In the genomic region with DNA sequence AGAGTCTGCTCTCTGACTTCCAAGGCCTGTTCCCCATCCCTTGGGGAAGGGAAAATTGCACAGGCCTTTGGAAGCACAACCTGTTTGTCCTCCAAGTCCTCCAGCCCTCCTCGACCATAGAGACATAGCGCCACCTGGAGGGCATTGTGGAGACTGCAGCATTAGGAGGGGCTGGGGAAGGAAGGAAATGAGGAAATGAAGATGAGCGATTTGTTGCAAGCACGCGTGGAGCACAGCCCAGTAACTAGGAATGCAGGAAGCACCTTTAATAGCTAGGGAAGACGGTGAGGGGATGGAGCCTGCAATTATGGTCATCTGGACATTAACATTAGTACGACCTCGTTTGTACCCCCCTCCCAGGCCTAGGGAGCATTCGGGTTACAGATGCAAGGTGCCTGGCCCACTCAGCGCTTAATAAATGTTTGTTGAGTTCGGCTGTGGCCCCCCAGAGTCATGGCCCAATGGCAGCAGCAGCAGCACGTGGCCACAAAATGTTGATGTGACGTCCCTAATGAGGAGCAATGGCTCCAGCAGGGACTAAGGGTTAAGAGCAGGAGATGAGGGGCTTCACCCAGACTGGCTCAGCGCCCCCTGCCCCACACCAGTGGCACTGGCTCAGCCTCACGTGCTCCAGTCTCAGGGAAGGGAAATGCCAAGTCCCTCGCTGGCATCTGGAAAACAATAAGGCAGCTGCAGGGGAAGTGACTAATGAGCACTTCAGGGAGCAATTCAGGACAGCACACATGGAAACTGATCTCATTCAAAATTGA, we compare ENCODE assay signal across 8 cellular contexts. TPM values are rescaled to one million over a fixed set of nuclear protein-coding genes. Genes with fewer than 3 reads are reported as not detected.
DNase-seq lines count a peak whose midpoint lies in the region; ATAC-seq and TF ChIP-seq lines count a peak whose summit lies in the region.

No MANE protein-coding gene starts in this region.

- peaks cover 19% of the 10 kb centered on the region for H3K4me1 ChIP-seq in OCI-LY3 (ENCODE audit: low read length)
- H3K4me1 ChIP-seq in esophagus muscularis mucosa = peaks cover 11 to 23% (median 20%) of the 10 kb centered on the region in 4 donors

- H3K79me2 ChIP-seq in OCI-LY3 (ENCODE audit: low read length) = no peaks in the 10 kb centered on the region

- 5% methylated on average over 13 of the region's 16 CpGs for WGBS in esophagus muscularis mucosa

- H3K9ac ChIP-seq in OCI-LY3 (ENCODE audit: low read length) = peak overlapping the region; percentile 42; the same call in 1 of the 2 replicates

- H3K9me3 ChIP-seq in OCI-LY3 (ENCODE audit: insufficient read depth, low read length) = no peaks in the 10 kb centered on the region
- no peaks in the 10 kb centered on the region for H3K9me3 ChIP-seq in esophagus muscularis mucosa

- H3K27me3 ChIP-seq in OCI-LY3 (ENCODE audit: low read depth, low read length) (no peaks in the 10 kb centered on the region; the same call in 1 of the 2 replicates), esophagus muscularis mucosa (no peaks in the 10 kb centered on the region)

- intact Hi-C loops in esophagus muscularis mucosa (cut with DNase I) = loop anchor here (1.0 to 5.0 kb wide), 4 partner anchors 117 to 577 kb away; no protein-coding TSS in a partner anchor

- H3K4me2 ChIP-seq in OCI-LY3 (ENCODE audit: low read length) = peak overlapping the region; percentile 82

- peaks cover 10 to 26% (median 18%) of the 10 kb centered on the region in 3 donors for H3K27me3 Mint-ChIP-seq in naive B cell

- H4K20me1 ChIP-seq in OCI-LY3 (ENCODE audit: insufficient read depth, low read length) = no peaks in the 10 kb centered on the region

- H3K4me1 Mint-ChIP-seq in naive B cell = peaks cover 0 to 7% (median 4%) of the 10 kb centered on the region in 3 donors

- H3K4me3 ChIP-seq in OCI-LY3 (ENCODE audit: low read length) (peak overlapping the region; percentile 61), esophagus muscularis mucosa (no peak overlapping the region)

- peak; percentile 89 to 91 for ATAC-seq in naive B cell (ENCODE audit: low read depth in 2 of 2)
- no peak for ATAC-seq in HG03565 (IDR thresholded peaks at IDR 0.05; ENCODE audit: unreplicated experiment)

- DNase-seq in DMS153 treated with DMSO at 0.1 percent for 48 hours (lab: John Stamatoyannopoulos, UW; ENCODE audit: unreplicated experiment) (peak; percentile 92), KBM-7 (peak; percentile 95), activated T-cell treated with anti-CD3 and anti-CD28 coated beads for 4 hours (peak; percentile 80), esophagus muscularis mucosa (ENCODE audit: extremely low spot score) (peak; percentile 97), naive B cell (peak; percentile 77)
- peak; percentile 46 for DNase-seq in stimulated activated CD8-positive, alpha-beta memory T cell treated with anti-CD3 and anti-CD28 coated beads, Interleukin-7, amount 100 ng/mL, for 48 hours (ENCODE audit: extremely low read depth in 1 of 2, low read depth in 1 of 2)

- no peak for TF ChIP-seq POLR2A in esophagus muscularis mucosa (IDR thresholded peaks at IDR 0.05; ENCODE audit: low read depth)

- no peaks in the 10 kb centered on the region for H3K9me3 Mint-ChIP-seq in naive B cell

- no peak overlapping the region for H3K27ac Mint-ChIP-seq in naive B cell

- H3K4me3 Mint-ChIP-seq in naive B cell = no peak overlapping the region

- in situ Hi-C loops in KBM-7 (cut with MboI; ENCODE audit: low pct_unique_long_range_greater_than_20kb, low sequenced_read_pairs) = loop anchor here (25.0 kb wide), 1 partner anchor 282 kb away; no protein-coding TSS in a partner anchor

- H2AFZ ChIP-seq in OCI-LY3 (ENCODE audit: low read depth, low read length) = peak overlapping the region; percentile 81; the same call in 1 of the 2 replicates

- H3K27ac ChIP-seq in OCI-LY3 (ENCODE audit: low read length) (no peak overlapping the region), esophagus muscularis mucosa (replicated peaks in 1 of 4) (peak overlapping the region in 3 of 4 donors; percentile 21 to 40 (median 31))

- TF ChIP-seq CTCF in OCI-LY3 (IDR thresholded peaks at IDR 0.05; ENCODE audit: low read depth, low read length) (peak; percentile 91), esophagus muscularis mucosa (IDR thresholded peaks at IDR 0.05) (peak; percentile 96 to 99 (median 99))

- H3K36me3 Mint-ChIP-seq in naive B cell = peaks cover 0 to under 1% of the 10 kb centered on the region in 2 donors

- TF ChIP-seq EP300 in esophagus muscularis mucosa (IDR thresholded peaks at IDR 0.05) = no peak

- peaks cover 5% of the 10 kb centered on the region for H3K36me3 ChIP-seq in OCI-LY3 (replicated peaks; ENCODE audit: low read depth, low read length)
- peaks cover 3 to 25% (median 22%) of the 10 kb centered on the region in 4 donors for H3K36me3 ChIP-seq in esophagus muscularis mucosa

RNA-seq across cellular contexts. Expression of a gene that starts 8.0 kb away (rescaled TPM):
- 10 to 100 TPM; 22.2 to 31.1 (median 25.6) TPM for total RNA-seq in esophagus muscularis mucosa
- not detected for polyA plus RNA-seq in naive B cell (ENCODE audit: low read depth in 6 of 6)

RNA-seq across cellular contexts. Expression of a gene that starts 13.9 kb away (rescaled TPM):
- 10 to 100 TPM; 24.5 to 71.3 (median 42.7) TPM for total RNA-seq in esophagus muscularis mucosa
- 10 to 100 TPM; 28.5 to 85.5 (median 37.5) TPM for polyA plus RNA-seq in naive B cell (ENCODE audit: low read depth in 6 of 6)

RNA-seq across cellular contexts. Expression of a gene that starts 58.3 kb away (rescaled TPM):
- total RNA-seq in esophagus muscularis mucosa = 1 to 10 TPM in 3 of 4 donors, not detected in 1; 2.2 to 4.2 (median 3.6) TPM
- not detected for polyA plus RNA-seq in naive B cell (ENCODE audit: low read depth in 6 of 6)

Comparison
In these comparisons a context has a peak if more than half of its experiments do, and no peak if none do; other contexts are left out.
1. DNase-seq: peak in every context shown above with its lines; median percentile 97 in esophagus muscularis mucosa; 95 in KBM-7; 92 in DMS153 treated with DMSO at 0.1 percent for 48 hours; 80 in activated T-cell treated with anti-CD3 and anti-CD28 coated beads for 4 hours; 77 in naive B cell; 46 in stimulated activated CD8-positive, alpha-beta memory T cell treated with anti-CD3 and anti-CD28 coated beads, Interleukin-7, amount 100 ng/mL, for 48 hours.